In the genomic region with DNA sequence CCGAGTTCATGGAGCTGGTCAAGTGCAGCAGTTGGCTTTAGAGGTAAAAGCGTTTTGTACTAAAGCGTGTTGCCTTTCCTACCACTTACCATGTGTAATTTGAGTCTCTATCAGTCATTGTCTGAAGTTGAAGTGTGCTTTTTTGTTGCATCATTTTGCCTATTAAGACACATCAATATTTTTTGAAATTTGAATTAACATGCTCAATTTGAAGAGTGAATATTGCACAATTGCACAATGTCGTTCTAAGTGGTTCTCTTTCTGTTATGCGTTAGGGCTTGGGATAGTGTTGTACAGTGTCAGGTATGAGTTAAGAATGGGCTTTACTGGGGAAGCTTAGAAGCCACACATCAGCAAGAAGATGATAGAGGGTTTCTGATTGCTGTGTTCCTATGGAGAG, we compare ENCODE assay signal across 30 cellular contexts.
"Had no signal": no experiment of that assay in that cellular context is flagged by ENCODE, and none has a peak within 500 bp of the region (broad histone marks: within the 10 kb centered on the region; RNA-seq: fewer than 3 reads in every experiment).

No MANE protein-coding gene starts in this region.

- H3K4me3 Mint-ChIP-seq: activated T-cell treated with anti-CD3 and anti-CD28 coated beads, Interleukin-2, amount 50 U/mL, for 72 hours; dendritic cell treated with granulocyte-macrophage colony-stimulating factor and Interleukin-4, amounts not matched to agents 40 ng/mL and 50 ng/mL, for 4 days; immature natural killer cell; mesothelial cell of epicardium; naive B cell; nephron progenitor cell had no signal

- H3K4me3 ChIP-seq: breast epithelium, esophagus muscularis mucosa, heart left ventricle, pancreas, prostate gland, smooth muscle cell, tibial nerve had no signal

- H3K27me3 ChIP-seq: breast epithelium, esophagus muscularis mucosa, foreskin keratinocyte, heart left ventricle, pancreas, tibial nerve had no signal

- H3K9me3 ChIP-seq: breast epithelium, esophagus muscularis mucosa, heart left ventricle, pancreas, prostate gland, tibial nerve had no signal

- H3K4me1 Mint-ChIP-seq: immature natural killer cell, mesothelial cell of epicardium, naive B cell, nephron progenitor cell had no signal

- H3K27ac Mint-ChIP-seq: activated naive CD4-positive, alpha-beta T cell treated with anti-CD3 and anti-CD28 coated beads, Interleukin-2, amount 50 U/mL, for 72 hours; activated T-cell treated with anti-CD3 and anti-CD28 coated beads, Interleukin-2, amount 50 U/mL, for 72 hours; dendritic cell treated with granulocyte-macrophage colony-stimulating factor and Interleukin-4, amounts not matched to agents 40 ng/mL and 50 ng/mL, for 4 days; immature natural killer cell; mesothelial cell of epicardium; nephron progenitor cell had no signal

- H3K9me3 Mint-ChIP-seq: activated naive CD4-positive, alpha-beta T cell treated with anti-CD3 and anti-CD28 coated beads, Interleukin-2, amount 50 U/mL, for 72 hours; activated T-cell treated with anti-CD3 and anti-CD28 coated beads, Interleukin-2, amount 50 U/mL, for 72 hours; dendritic cell treated with granulocyte-macrophage colony-stimulating factor and Interleukin-4, amounts not matched to agents 40 ng/mL and 50 ng/mL, for 4 days; immature natural killer cell; naive B cell; nephron progenitor cell had no signal

- H3K4me1 ChIP-seq: breast epithelium, esophagus muscularis mucosa, foreskin keratinocyte, heart left ventricle, pancreas, prostate gland, tibial nerve had no signal

- DNase-seq: activated CD4-positive, alpha-beta T cell treated with anti-CD3 and anti-CD28 coated beads for 4 hours; activated CD4-positive, alpha-beta T cell treated with anti-CD3 and anti-CD28 coated beads, Interleukin-2, amount 50 U/mL, for 4 hours; activated naive CD4-positive, alpha-beta T cell; activated T-cell treated with anti-CD3 and anti-CD28 coated beads for 4 hours; activated T-cell treated with anti-CD3 and anti-CD28 coated beads, Interleukin-2, amount 50 U/mL, for 72 hours; central memory CD4-positive, alpha-beta T cell; foreskin keratinocyte; heart left ventricle; hypothalamus; immature natural killer cell; kidney; left colon; mammary epithelial cell; naive B cell; nephron progenitor cell; pancreas; retina; stimulated activated CD4-positive, alpha-beta T cell treated with anti-CD3 and anti-CD28 coated beads, Interleukin-15, amount 100 ng/mL, for 24 hours; stimulated activated CD4-positive, alpha-beta T cell treated with anti-CD3 and anti-CD28 coated beads, Interleukin-2, amount 100 ng/mL, for 24 hours; stimulated activated naive CD4-positive, alpha-beta T cell; T-helper 9 cell had no signal

- ATAC-seq: activated naive CD4-positive, alpha-beta T cell treated with anti-CD3 and anti-CD28 coated beads, Interleukin-2, amount 50 U/mL, for 72 hours; activated T-cell treated with anti-CD3 and anti-CD28 coated beads, Interleukin-2, amount 50 U/mL, for 72 hours; foreskin keratinocyte; heart left ventricle; left colon; pancreas had no signal

- H3K27ac ChIP-seq: breast epithelium, esophagus muscularis mucosa, foreskin keratinocyte, heart left ventricle, pancreas, prostate gland, tibial nerve, VCaP had no signal

- H3K36me3 ChIP-seq: prostate gland had no signal

- H3K27me3 Mint-ChIP-seq: dendritic cell treated with granulocyte-macrophage colony-stimulating factor and Interleukin-4, amounts not matched to agents 40 ng/mL and 50 ng/mL, for 4 days; naive B cell had no signal
